ENCODE assay signal across 12 cellular contexts in the genomic region with DNA sequence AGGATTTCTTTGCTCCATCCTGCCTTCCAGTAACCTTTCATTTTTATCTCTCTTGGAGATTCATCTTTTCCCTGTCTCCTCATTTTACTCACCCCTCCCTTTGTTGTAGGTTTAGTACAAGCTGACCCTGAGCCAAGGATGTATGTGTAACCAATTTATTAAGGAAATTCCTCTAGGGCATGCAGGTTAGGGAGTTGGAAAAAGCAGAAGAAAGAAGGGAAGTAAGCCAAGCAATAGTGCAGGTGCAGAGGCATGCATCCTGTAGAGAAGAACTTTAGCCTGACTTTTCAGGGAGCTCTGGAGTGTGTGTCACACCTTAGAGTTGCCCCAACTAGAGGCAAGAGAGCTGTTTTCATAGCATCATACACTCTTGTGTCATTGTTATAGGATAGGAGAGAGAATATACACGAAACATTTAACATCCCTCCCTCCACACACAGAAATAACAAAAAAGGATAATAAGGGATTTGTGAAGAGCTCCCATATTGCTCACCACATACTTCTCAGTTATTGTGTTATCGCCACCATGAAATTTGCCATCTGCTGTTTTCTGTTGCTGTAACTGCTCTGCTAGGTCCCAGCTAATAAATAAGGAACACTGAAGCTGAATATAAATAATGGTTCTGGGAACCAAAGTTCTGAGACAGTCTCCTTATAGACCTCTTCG.
DNase-seq lines count a peak whose midpoint lies in the region; ATAC-seq and TF ChIP-seq lines count a peak whose summit lies in the region.
"Had no signal": no experiment of that assay in that cellular context is flagged by ENCODE, and none has a peak within 500 bp of the region (broad histone marks: within the 10 kb centered on the region; RNA-seq: fewer than 3 reads in every experiment).

No MANE protein-coding gene starts in this region.

- peaks cover 9 to 11% of the 10 kb centered on the region in 2 donors for H3K4me1 ChIP-seq in muscle layer of duodenum (ENCODE audit: control insufficient read depth in 1 of 2, insufficient read depth in 2 of 2, low read length in 2 of 2)

- no peaks in the 10 kb centered on the region for H3K9me3 ChIP-seq in muscle layer of duodenum (ENCODE audit: control insufficient read depth in 1 of 2, low read length in 2 of 2)
- H3K9me3 ChIP-seq: heart right ventricle, testis had no signal

- DNase-seq in NCI-H1436 treated with DMSO at 0.1 percent for 48 hours (lab: John Stamatoyannopoulos, UW) (no peak), 8988T (no peak)
- DNase-seq: dermis blood vessel endothelial cell, heart right ventricle, testis had no signal

- peak overlapping the region; percentile 36 for H3K27ac Mint-ChIP-seq in dendritic cell treated with granulocyte-macrophage colony-stimulating factor and Interleukin-4, amounts not matched to agents 40 ng/mL and 50 ng/mL, for 4 days
- H3K27ac Mint-ChIP-seq: activated naive CD4-positive, alpha-beta T cell treated with anti-CD3 and anti-CD28 coated beads, Interleukin-2, amount 50 U/mL, for 72 hours had no signal

- H3K4me3 ChIP-seq in muscle layer of duodenum (ENCODE audit: low read depth in 1 of 2, low read length in 2 of 2), result no peak overlapping the region
- H3K4me3 ChIP-seq: heart right ventricle had no signal

- H3K4me3 Mint-ChIP-seq in dendritic cell treated with granulocyte-macrophage colony-stimulating factor and Interleukin-4, amounts not matched to agents 40 ng/mL and 50 ng/mL, for 4 days, result no peak overlapping the region

- no peaks in the 10 kb centered on the region for H3K9me3 Mint-ChIP-seq in dendritic cell treated with granulocyte-macrophage colony-stimulating factor and Interleukin-4, amounts not matched to agents 40 ng/mL and 50 ng/mL, for 4 days

- H3K27me3 ChIP-seq in muscle layer of duodenum (ENCODE audit: low read depth, low read length), result no peaks in the 10 kb centered on the region
- H3K27me3 ChIP-seq: heart right ventricle, testis had no signal

- ATAC-seq in GM18858 (IDR thresholded peaks at IDR 0.05; ENCODE audit: unreplicated experiment) (no peak), GM21528 (IDR thresholded peaks at IDR 0.05; ENCODE audit: low FRiP score, unreplicated experiment) (no peak)
- ATAC-seq: activated naive CD4-positive, alpha-beta T cell treated with anti-CD3 and anti-CD28 coated beads, Interleukin-2, amount 50 U/mL, for 72 hours had no signal

- TF ChIP-seq CTCF in 22Rv1 (IDR thresholded peaks at IDR 0.05), result no peak

- no peaks in the 10 kb centered on the region for H3K27me3 Mint-ChIP-seq in dendritic cell treated with granulocyte-macrophage colony-stimulating factor and Interleukin-4, amounts not matched to agents 40 ng/mL and 50 ng/mL, for 4 days

- intact Hi-C loops in dendritic cell treated with granulocyte-macrophage colony-stimulating factor and Interleukin-4, amounts not matched to agents 40 ng/mL and 50 ng/mL, for 4 days (cut with micrococcal nuclease), result no loop called here

- peak; percentile 89 for TF ChIP-seq EP300 in Ishikawa (IDR thresholded peaks at IDR 0.05; ENCODE audit: borderline replicate concordance)

- no peaks in the 10 kb centered on the region for H3K36me3 Mint-ChIP-seq in dendritic cell treated with granulocyte-macrophage colony-stimulating factor and Interleukin-4, amounts not matched to agents 40 ng/mL and 50 ng/mL, for 4 days (ENCODE audit: low read depth)
- H3K36me3 Mint-ChIP-seq: activated naive CD4-positive, alpha-beta T cell treated with anti-CD3 and anti-CD28 coated beads, Interleukin-2, amount 50 U/mL, for 72 hours had no signal

- H3K36me3 ChIP-seq in muscle layer of duodenum (ENCODE audit: control insufficient read depth in 1 of 2, insufficient read depth in 2 of 2, low read length in 2 of 2), result peaks cover 0 to 5% of the 10 kb centered on the region in 2 donors
- H3K36me3 ChIP-seq: heart right ventricle had no signal

- peaks cover 38% of the 10 kb centered on the region for H3K4me1 Mint-ChIP-seq in dendritic cell treated with granulocyte-macrophage colony-stimulating factor and Interleukin-4, amounts not matched to agents 40 ng/mL and 50 ng/mL, for 4 days (ENCODE audit: low read depth)

- H3K27ac ChIP-seq in 22Rv1 (peak overlapping the region; percentile 91), muscle layer of duodenum (ENCODE audit: low read length) (peak overlapping the region; percentile 36)
- H3K27ac ChIP-seq: testis had no signal

- no peak; the same call in 1 of the 2 replicates for TF ChIP-seq RAD21 in Ishikawa (IDR thresholded peaks at IDR 0.05; ENCODE audit: low read depth)

TF ChIP-seq in Ishikawa, 13 proteins besides CTCF, POLR2A, EP300 and RAD21:
- TF ChIP-seq NFIC (IDR thresholded peaks at IDR 0.05) (peak; percentile 82), YY1 (IDR thresholded peaks at IDR 0.05; ENCODE audit: low read depth) (no peak), TCF12 (IDR thresholded peaks at IDR 0.05; ENCODE audit: low read depth) (peak; percentile 80), TEAD4 (IDR thresholded peaks at IDR 0.05) (peak; percentile 79), FOXM1 (IDR thresholded peaks at IDR 0.05; ENCODE audit: borderline replicate concordance, low read depth) (peak; percentile 76; the same call in 1 of the 2 replicates)
